In genomic region chr7:104795086-104795485, GRCh38 we compare ENCODE assay signal across 18 cellular contexts.
"Had no signal": no experiment of that assay in that cellular context is flagged by ENCODE, and none has a peak within 500 bp of the region (broad histone marks: within the 10 kb centered on the region; RNA-seq: fewer than 3 reads in every experiment).

No MANE protein-coding gene starts in this region.

- H3K36me3 Mint-ChIP-seq: activated naive CD8-positive, alpha-beta T cell; natural killer cell; WTC11 had no signal

- H3K4me3 Mint-ChIP-seq: activated CD4-positive, alpha-beta T cell treated with anti-CD3 and anti-CD28 coated beads for 36 hours; activated naive CD8-positive, alpha-beta T cell; dendritic cell treated with granulocyte-macrophage colony-stimulating factor and Interleukin-4, amounts not matched to agents 40 ng/mL and 50 ng/mL, for 4 days; effector memory CD8-positive, alpha-beta T cell; natural killer cell; T-helper 2 cell treated with Interferon-gamma antibody and Interleukin-4, amounts not matched to agents 5 μg/mL and 100 μg/mL, for 36 hours; WTC11 had no signal

- H3K4me1 ChIP-seq: right atrium auricular region, suprapubic skin, transverse colon, uterus had no signal

- H3K4me3 ChIP-seq: right atrium auricular region, suprapubic skin, transverse colon, uterus had no signal

- H3K27ac ChIP-seq: epithelial cell of prostate, right atrium auricular region, suprapubic skin, transverse colon, uterus had no signal

- H3K9me3 ChIP-seq: right atrium auricular region, suprapubic skin, transverse colon, uterus had no signal

- H3K27ac Mint-ChIP-seq: activated CD4-positive, alpha-beta T cell treated with anti-CD3 and anti-CD28 coated beads for 36 hours; activated naive CD8-positive, alpha-beta T cell; dendritic cell treated with granulocyte-macrophage colony-stimulating factor and Interleukin-4, amounts not matched to agents 40 ng/mL and 50 ng/mL, for 4 days; effector memory CD8-positive, alpha-beta T cell; natural killer cell; progenitor cell of endocrine pancreas; T-helper 2 cell treated with Interferon-gamma antibody and Interleukin-4, amounts not matched to agents 5 μg/mL and 100 μg/mL, for 36 hours; WTC11 had no signal

- H3K27me3 ChIP-seq: right atrium auricular region, suprapubic skin, uterus had no signal

- H3K9me3 Mint-ChIP-seq: dendritic cell treated with granulocyte-macrophage colony-stimulating factor and Interleukin-4, amounts not matched to agents 40 ng/mL and 50 ng/mL, for 4 days; effector memory CD8-positive, alpha-beta T cell; natural killer cell; T-helper 2 cell treated with Interferon-gamma antibody and Interleukin-4, amounts not matched to agents 5 μg/mL and 100 μg/mL, for 36 hours; WTC11 had no signal

- H3K4me1 Mint-ChIP-seq: activated CD4-positive, alpha-beta T cell treated with anti-CD3 and anti-CD28 coated beads for 36 hours; natural killer cell had no signal

- H3K36me3 ChIP-seq: right atrium auricular region, suprapubic skin, transverse colon, uterus had no signal

- DNase-seq: activated CD4-positive, alpha-beta T cell treated with anti-CD3 and anti-CD28 coated beads for 36 hours; activated CD4-positive, alpha-beta T cell treated with anti-CD3 and anti-CD28 coated beads, Interleukin-2, amount 50 U/mL, for 48 hours; activated gamma-delta T cell treated with Interleukin-2 at 50 U/mL for 16 hours; effector memory CD8-positive, alpha-beta T cell; mesenchymal stem cell; natural killer cell; stimulated activated CD4-positive, alpha-beta T cell treated with anti-CD3 and anti-CD28 coated beads, Interleukin-2, amount 100 ng/mL, for 24 hours; stimulated activated naive CD8-positive, alpha-beta T cell treated with anti-CD3 and anti-CD28 coated beads, Interleukin-15, Interleukin-2, amounts not matched to agents 100 U/mL and 50 U/mL, for 24 hours; transverse colon; uterus had no signal

- ATAC-seq: activated CD4-positive, alpha-beta T cell treated with anti-CD3 and anti-CD28 coated beads for 36 hours; effector memory CD8-positive, alpha-beta T cell; natural killer cell; stimulated activated naive CD8-positive, alpha-beta T cell treated with anti-CD3 and anti-CD28 coated beads, Interleukin-15, Interleukin-2, amounts not matched to agents 100 U/mL and 50 U/mL, for 24 hours; WTC11 had no signal
